ENCODE assay signal across 1 cellular context in genomic region chr9:36572515-36573418, GRCh38.
TF ChIP-seq lines count a peak whose summit lies in the region.

TSS of gene MELK (plus strand) at chr9:36572895. CDS start at chr9:36581682, 8,787 bp downstream.

TF ChIP-seq in K562, 482 proteins besides CTCF, POLR2A, EP300 and RAD21 (continued from another document and continues in another):
- peak; percentile 65 for TF ChIP-seq VEZF1 (CRISPR knock-in tag; IDR thresholded peaks at IDR 0.05)
- TF ChIP-seq ZBTB34 (CRISPR knock-in tag; IDR thresholded peaks at IDR 0.05) = no peak
- TF ChIP-seq SREBF1 (IDR thresholded peaks at IDR 0.05; ENCODE audit: borderline replicate concordance, low read depth, low read length) = no peak
- no peak for TF ChIP-seq FOXM1 (IDR thresholded peaks at IDR 0.05; ENCODE audit: low read depth)
- no peak for TF ChIP-seq FOXM1 (CRISPR knock-in tag; IDR thresholded peaks at IDR 0.05; ENCODE audit: low read depth)
- TF ChIP-seq ZNF277 (CRISPR knock-in tag; IDR thresholded peaks at IDR 0.05; ENCODE audit: borderline replicate concordance) = no peak
- TF ChIP-seq FOXP1 (CRISPR knock-in tag; IDR thresholded peaks at IDR 0.05) = no peak
- peak; percentile 26 for TF ChIP-seq TAF9B (IDR thresholded peaks at IDR 0.05; ENCODE audit: partially characterized antibody)
- no peak for TF ChIP-seq MTA1 (IDR thresholded peaks at IDR 0.05; ENCODE audit: borderline replicate concordance)
- TF ChIP-seq RFX5 (IDR thresholded peaks at IDR 0.05; ENCODE audit: low read depth, low read length) = no peak
- no peak for TF ChIP-seq NCOA2 (IDR thresholded peaks at IDR 0.05; ENCODE audit: partially characterized antibody in 2 of 2)
- TF ChIP-seq CHCHD3 (CRISPR knock-in tag; IDR thresholded peaks at IDR 0.05) = no peak
- no peak for TF ChIP-seq BCL6 (CRISPR knock-in tag; IDR thresholded peaks at IDR 0.05)
- peak; percentile 88 for TF ChIP-seq KDM5B (IDR thresholded peaks at IDR 0.05; ENCODE audit: insufficient replicate concordance, low read depth, low read length)
- no peak for TF ChIP-seq FOXO4 (CRISPR knock-in tag; IDR thresholded peaks at IDR 0.05)
- TF ChIP-seq IRF9 (tag; IDR thresholded peaks at IDR 0.05) = no peak
- peak; percentile 49; the same call in 1 of the 2 replicates for TF ChIP-seq ZNF175 (CRISPR knock-in tag; IDR thresholded peaks at IDR 0.05; ENCODE audit: low read depth)
- TF ChIP-seq ADNP (tag; IDR thresholded peaks at IDR 0.05) = no peak
- TF ChIP-seq STAT5B (CRISPR knock-in tag; IDR thresholded peaks at IDR 0.05) = no peak
- TF ChIP-seq NR2C1 (IDR thresholded peaks at IDR 0.05) = no peak
- no peak for TF ChIP-seq NR2C1 (tag; IDR thresholded peaks at IDR 0.05)
- TF ChIP-seq HSF4 (CRISPR knock-in tag; IDR thresholded peaks at IDR 0.05; ENCODE audit: borderline replicate concordance) = no peak
- peak; percentile 69 for TF ChIP-seq ZFX (CRISPR knock-in tag; IDR thresholded peaks at IDR 0.05)
- TF ChIP-seq KLF13 (tag; IDR thresholded peaks at IDR 0.05; ENCODE audit: borderline replicate concordance, low read depth) = no peak
- 0 out of 2 replicates have a peak, but pooled peaks have one; percentile 17 for TF ChIP-seq DMBX1 (CRISPR knock-in tag; IDR thresholded peaks at IDR 0.05; ENCODE audit: borderline replicate concordance)
- TF ChIP-seq IRF1 (CRISPR knock-in tag; IDR thresholded peaks at IDR 0.05; ENCODE audit: borderline replicate concordance) = no peak
- no peak for TF ChIP-seq FOXA3 (CRISPR knock-in tag; conservative IDR thresholded peaks at IDR 0.05 in 1 of 2, IDR thresholded peaks at IDR 0.05 in 1 of 2)
- no peak for TF ChIP-seq ZNF780A (CRISPR knock-in tag; IDR thresholded peaks at IDR 0.05)
- no peak for TF ChIP-seq ZNF79 (CRISPR knock-in tag; IDR thresholded peaks at IDR 0.05; ENCODE audit: low read depth)
- no peak for TF ChIP-seq ZNF280B (CRISPR knock-in tag; IDR thresholded peaks at IDR 0.05)
- TF ChIP-seq PHTF2 (CRISPR knock-in tag; IDR thresholded peaks at IDR 0.05) = no peak
- no peak for TF ChIP-seq YY1 (IDR thresholded peaks at IDR 0.05; ENCODE audit: borderline replicate concordance in 1 of 3, control insufficient read depth in 1 of 3, extremely low read depth in 1 of 3, insufficient read depth in 3 of 3, insufficient read length in 1 of 3, insufficient replicate concordance in 2 of 3, low read depth in 1 of 3, low read length in 2 of 3)
- TF ChIP-seq HCFC1 (IDR thresholded peaks at IDR 0.05; ENCODE audit: low read depth, low read length) = peak; percentile 37
- TF ChIP-seq PCBP1 (IDR thresholded peaks at IDR 0.05; ENCODE audit: low read depth, low read length, poor library complexity, severe bottlenecking) = no peak
- no peak for TF ChIP-seq TEAD1 (CRISPR knock-in tag; IDR thresholded peaks at IDR 0.05)
- TF ChIP-seq HBP1 (CRISPR knock-in tag; IDR thresholded peaks at IDR 0.05) = no peak
- no peak for TF ChIP-seq CUX1 (CRISPR knock-in tag; IDR thresholded peaks at IDR 0.05)
- TF ChIP-seq HOMEZ (CRISPR knock-in tag; IDR thresholded peaks at IDR 0.05) = no peak
- no peak for TF ChIP-seq MTA3 (IDR thresholded peaks at IDR 0.05; ENCODE audit: borderline replicate concordance)
- peak; percentile 34; the same call in 1 of the 2 replicates for TF ChIP-seq C11orf30 (IDR thresholded peaks at IDR 0.05; ENCODE audit: low read depth)
- no peak for TF ChIP-seq ZNF444 (CRISPR knock-in tag; IDR thresholded peaks at IDR 0.05)
- TF ChIP-seq NR2F6 (CRISPR knock-in tag; IDR thresholded peaks at IDR 0.05) = no peak
- no peak for TF ChIP-seq ZC3H8 (IDR thresholded peaks at IDR 0.05)
- TF ChIP-seq ZZZ3 (IDR thresholded peaks at IDR 0.05) = no peak
- TF ChIP-seq ZNF830 (CRISPR knock-in tag; IDR thresholded peaks at IDR 0.05) = no peak
- no peak for TF ChIP-seq SMARCB1 (IDR thresholded peaks at IDR 0.05; ENCODE audit: insufficient read length, low read depth)
- no peak for TF ChIP-seq RAD51 (IDR thresholded peaks at IDR 0.05; ENCODE audit: borderline replicate concordance, low read depth)
- peak; percentile 53; the same call in 1 of the 2 replicates for TF ChIP-seq MBD2 (IDR thresholded peaks at IDR 0.05; ENCODE audit: borderline replicate concordance, low read depth)
- TF ChIP-seq ZNF274 (IDR thresholded peaks at IDR 0.05; ENCODE audit: borderline replicate concordance, low read depth, low read length) = no peak
- no peak for TF ChIP-seq ILK (tag; IDR thresholded peaks at IDR 0.05; ENCODE audit: borderline replicate concordance, low read depth)
